1 cellular context compared by ENCODE assay signal in the genomic region with DNA sequence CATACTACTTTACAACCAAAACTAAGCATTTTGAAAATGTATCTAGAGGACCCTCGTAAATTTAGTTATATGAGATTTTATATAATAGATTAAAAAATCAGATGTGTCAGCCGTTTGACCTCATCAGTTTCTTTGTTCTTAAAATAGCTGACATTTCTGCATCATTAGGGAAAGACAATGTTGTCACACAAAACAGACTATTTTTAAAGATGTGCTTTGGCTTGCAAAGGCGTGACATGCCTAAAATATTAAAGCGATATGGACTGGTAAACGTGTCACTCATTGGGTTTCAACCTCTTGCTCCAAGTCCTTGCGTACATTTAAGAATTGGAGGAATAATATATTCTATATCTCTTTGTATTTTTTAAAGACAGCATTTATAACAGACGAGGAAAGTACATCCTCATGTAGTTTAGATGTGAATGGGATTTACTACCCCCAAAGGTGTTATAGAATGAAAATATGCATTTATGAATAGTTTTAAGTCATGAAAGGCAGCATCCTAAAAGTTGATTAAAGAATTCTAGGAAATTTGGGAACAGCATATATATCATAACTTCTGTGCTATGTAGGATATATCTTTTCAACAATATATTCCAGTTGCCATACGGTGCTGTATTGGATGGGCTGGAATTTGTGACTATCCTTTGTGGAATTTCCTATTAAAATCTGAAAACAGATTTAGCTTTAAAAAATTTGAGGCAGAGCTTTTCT.
TF ChIP-seq lines count a peak whose summit lies in the region.

No MANE protein-coding gene starts in this region.

TF ChIP-seq in HepG2, 621 proteins besides CTCF, POLR2A, EP300 and RAD21:
- TF ChIP-seq, protein P1, sequence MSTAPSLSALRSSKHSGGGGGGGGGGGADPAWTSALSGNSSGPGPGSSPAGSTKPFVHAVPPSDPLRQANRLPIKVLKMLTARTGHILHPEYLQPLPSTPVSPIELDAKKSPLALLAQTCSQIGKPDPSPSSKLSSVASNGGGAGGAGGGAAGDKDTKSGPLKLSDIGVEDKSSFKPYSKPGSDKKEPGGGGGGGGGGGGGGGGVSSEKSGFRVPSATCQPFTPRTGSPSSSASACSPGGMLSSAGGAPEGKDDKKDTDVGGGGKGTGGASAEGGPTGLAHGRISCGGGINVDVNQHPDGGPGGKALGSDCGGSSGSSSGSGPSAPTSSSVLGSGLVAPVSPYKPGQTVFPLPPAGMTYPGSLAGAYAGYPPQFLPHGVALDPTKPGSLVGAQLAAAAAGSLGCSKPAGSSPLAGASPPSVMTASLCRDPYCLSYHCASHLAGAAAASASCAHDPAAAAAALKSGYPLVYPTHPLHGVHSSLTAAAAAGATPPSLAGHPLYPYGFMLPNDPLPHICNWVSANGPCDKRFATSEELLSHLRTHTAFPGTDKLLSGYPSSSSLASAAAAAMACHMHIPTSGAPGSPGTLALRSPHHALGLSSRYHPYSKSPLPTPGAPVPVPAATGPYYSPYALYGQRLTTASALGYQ (CRISPR knock-in tag; IDR thresholded peaks at IDR 0.05), result no peak
- TF ChIP-seq FOXO1 (CRISPR knock-in tag; IDR thresholded peaks at IDR 0.05) (no peak), MAFK (conservative IDR thresholded peaks at IDR 0.05 in 1 of 2, IDR thresholded peaks at IDR 0.05 in 1 of 2; ENCODE audit: low read length in 2 of 2) (no peak), KDM1A (CRISPR knock-in tag; IDR thresholded peaks at IDR 0.05) (no peak), AGO2 (optimal IDR thresholded peaks at IDR 0.05; ENCODE audit: low read depth, low read length) (peak; percentile 43), NFE2L2 (IDR thresholded peaks at IDR 0.05; ENCODE audit: low read length) (no peak), ZNF766 (CRISPR knock-in tag; IDR thresholded peaks at IDR 0.05; ENCODE audit: borderline replicate concordance) (no peak), EHMT2 (IDR thresholded peaks at IDR 0.05; ENCODE audit: borderline replicate concordance, low read depth, low read length) (no peak), POLR2AphosphoS2 (IDR thresholded peaks at IDR 0.05; ENCODE audit: low read depth, low read length) (0 out of 2 replicates have a peak, but pooled peaks have one; percentile 55), TBP (CRISPR knock-in tag; IDR thresholded peaks at IDR 0.05) (no peak), FOXM1 (CRISPR knock-in tag; IDR thresholded peaks at IDR 0.05) (no peak), FOXA1 (IDR thresholded peaks at IDR 0.05) (no peak), FOXA1 (CRISPR knock-in tag; IDR thresholded peaks at IDR 0.05) (no peak), HNRNPH1 (optimal IDR thresholded peaks at IDR 0.05; ENCODE audit: low read depth, low read length) (no peak)
- TF ChIP-seq, protein P2, sequence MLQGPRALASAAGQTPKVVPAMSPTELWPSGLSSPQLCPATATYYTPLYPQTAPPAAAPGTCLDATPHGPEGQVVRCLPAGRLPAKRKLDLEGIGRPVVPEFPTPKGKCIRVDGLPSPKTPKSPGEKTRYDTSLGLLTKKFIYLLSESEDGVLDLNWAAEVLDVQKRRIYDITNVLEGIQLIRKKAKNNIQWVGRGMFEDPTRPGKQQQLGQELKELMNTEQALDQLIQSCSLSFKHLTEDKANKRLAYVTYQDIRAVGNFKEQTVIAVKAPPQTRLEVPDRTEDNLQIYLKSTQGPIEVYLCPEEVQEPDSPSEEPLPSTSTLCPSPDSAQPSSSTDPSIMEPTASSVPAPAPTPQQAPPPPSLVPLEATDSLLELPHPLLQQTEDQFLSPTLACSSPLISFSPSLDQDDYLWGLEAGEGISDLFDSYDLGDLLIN (CRISPR knock-in tag; IDR thresholded peaks at IDR 0.05; ENCODE audit: borderline replicate concordance), result no peak
- TF ChIP-seq, protein P3, sequence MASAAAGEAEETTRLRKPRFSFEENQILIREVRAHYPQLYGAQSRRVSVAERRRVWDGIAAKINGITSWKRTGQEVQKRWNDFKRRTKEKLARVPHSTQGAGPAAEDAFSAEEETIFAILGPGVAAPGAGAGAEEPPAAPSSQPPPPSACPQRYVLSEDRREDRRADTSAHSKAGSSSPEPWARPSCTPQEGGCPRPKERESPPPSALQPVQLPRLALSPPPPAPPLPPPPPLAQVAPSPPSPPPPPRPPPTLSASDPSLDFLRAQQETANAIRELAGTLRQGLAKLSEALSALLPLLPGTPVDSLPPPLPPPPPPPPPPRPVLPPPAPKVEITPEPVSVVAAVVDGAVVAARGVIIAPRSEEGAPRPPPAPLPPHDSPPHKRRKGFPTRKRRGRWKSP (CRISPR knock-in tag; IDR thresholded peaks at IDR 0.05), result no peak
